Comparison of ENCODE assay signal across 24 cellular contexts in the genomic region with DNA sequence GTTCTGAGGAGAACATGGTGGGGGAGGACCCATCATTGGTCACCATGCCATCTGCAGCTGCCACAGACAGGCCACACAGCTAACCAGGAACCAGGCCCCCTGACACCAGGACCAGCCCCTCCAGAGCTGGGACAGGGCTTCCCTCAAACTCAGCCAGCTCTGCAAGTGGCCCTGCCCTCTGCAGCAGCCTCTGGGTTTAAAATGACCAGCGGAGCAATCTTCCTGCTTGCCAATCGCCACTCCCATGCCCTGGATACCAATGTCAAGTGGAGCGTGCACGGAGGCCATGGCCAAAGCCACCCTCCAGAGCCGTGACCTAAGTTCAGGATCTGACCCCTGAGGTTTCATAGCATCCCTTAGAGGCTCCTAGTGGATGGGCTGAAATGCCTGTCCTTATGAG.
"Had no signal": no experiment of that assay in that cellular context is flagged by ENCODE, and none has a peak within 500 bp of the region (broad histone marks: within the 10 kb centered on the region; RNA-seq: fewer than 3 reads in every experiment).

No MANE protein-coding gene starts in this region.

- H3K4me3 ChIP-seq: dorsolateral prefrontal cortex, heart right ventricle, lung, mucosa of descending colon, right atrium auricular region, thoracic aorta had no signal

- H3K27me3 Mint-ChIP-seq: stimulated activated naive CD8-positive, alpha-beta T cell treated with anti-CD3 and anti-CD28 coated beads, Interleukin-15, amount 100 ng/mL, for 72 hours had no signal

- FAIRE-seq: endometrium, frontal cortex, islet of Langerhans had no signal

- H3K4me1 Mint-ChIP-seq: stimulated activated naive B cell treated with anti-CD40 and anti-IgM and Interleukin-4, amounts not matched to agents 10 μg/mL and 1 μg/mL and 100 μg/mL, for 72 hours; stimulated activated naive CD8-positive, alpha-beta T cell treated with anti-CD3 and anti-CD28 coated beads, Interleukin-15, amount 100 ng/mL, for 72 hours had no signal

- H3K27ac ChIP-seq: dorsolateral prefrontal cortex, heart right ventricle, neutrophil, right atrium auricular region, thoracic aorta had no signal

- DNase-seq: central memory CD4-positive, alpha-beta T cell; cortex of kidney; effector CD8-positive, alpha-beta T cell; heart right ventricle; hypothalamus; left cardiac atrium; left ventricle myocardium superior; mucosa of descending colon; naive thymus-derived CD8-positive, alpha-beta T cell; stimulated activated CD4-positive, alpha-beta T cell treated with anti-CD3 and anti-CD28 coated beads, Interleukin-15, amount 100 ng/mL, for 24 hours; stimulated activated CD4-positive, alpha-beta T cell treated with anti-CD3 and anti-CD28 coated beads, Interleukin-1b, Interleukin-23, amount 100 ng/mL, for 48 hours; stimulated activated CD4-positive, alpha-beta T cell treated with anti-CD3 and anti-CD28 coated beads, Interleukin-4, amount 100 ng/mL, for 24 hours; stimulated activated naive B cell treated with anti-CD40 and anti-IgM and Interleukin-4, amounts not matched to agents 10 μg/mL and 1 μg/mL and 100 μg/mL, for 72 hours; stimulated activated naive CD8-positive, alpha-beta T cell treated with anti-CD3 and anti-CD28 coated beads, Interleukin-15, amount 100 ng/mL, for 72 hours; trophoblast cell had no signal

- H3K4me3 Mint-ChIP-seq: naive thymus-derived CD8-positive, alpha-beta T cell; stimulated activated naive B cell treated with anti-CD40 and anti-IgM and Interleukin-4, amounts not matched to agents 10 μg/mL and 1 μg/mL and 100 μg/mL, for 72 hours; stimulated activated naive CD8-positive, alpha-beta T cell treated with anti-CD3 and anti-CD28 coated beads, Interleukin-15, amount 100 ng/mL, for 72 hours had no signal

- H3K27me3 ChIP-seq: dorsolateral prefrontal cortex, heart right ventricle, neutrophil, right atrium auricular region had no signal

- H3K4me1 ChIP-seq: heart right ventricle, right atrium auricular region had no signal

- H3K36me3 ChIP-seq: neutrophil, thoracic aorta had no signal

- H3K36me3 Mint-ChIP-seq: naive thymus-derived CD8-positive, alpha-beta T cell; stimulated activated naive B cell treated with anti-CD40 and anti-IgM and Interleukin-4, amounts not matched to agents 10 μg/mL and 1 μg/mL and 100 μg/mL, for 72 hours had no signal

- H3K9me3 Mint-ChIP-seq: naive thymus-derived CD8-positive, alpha-beta T cell; stimulated activated naive B cell treated with anti-CD40 and anti-IgM and Interleukin-4, amounts not matched to agents 10 μg/mL and 1 μg/mL and 100 μg/mL, for 72 hours; stimulated activated naive CD8-positive, alpha-beta T cell treated with anti-CD3 and anti-CD28 coated beads, Interleukin-15, amount 100 ng/mL, for 72 hours had no signal

- H3K9me3 ChIP-seq: heart right ventricle, mucosa of descending colon, neutrophil, right atrium auricular region, thoracic aorta had no signal

- ATAC-seq: esophagus mucosa; left cardiac atrium; left ventricle myocardium superior; mucosa of descending colon; naive thymus-derived CD8-positive, alpha-beta T cell; stimulated activated naive B cell treated with anti-CD40 and anti-IgM and Interleukin-4, amounts not matched to agents 10 μg/mL and 1 μg/mL and 100 μg/mL, for 72 hours had no signal
